In the genomic region with DNA sequence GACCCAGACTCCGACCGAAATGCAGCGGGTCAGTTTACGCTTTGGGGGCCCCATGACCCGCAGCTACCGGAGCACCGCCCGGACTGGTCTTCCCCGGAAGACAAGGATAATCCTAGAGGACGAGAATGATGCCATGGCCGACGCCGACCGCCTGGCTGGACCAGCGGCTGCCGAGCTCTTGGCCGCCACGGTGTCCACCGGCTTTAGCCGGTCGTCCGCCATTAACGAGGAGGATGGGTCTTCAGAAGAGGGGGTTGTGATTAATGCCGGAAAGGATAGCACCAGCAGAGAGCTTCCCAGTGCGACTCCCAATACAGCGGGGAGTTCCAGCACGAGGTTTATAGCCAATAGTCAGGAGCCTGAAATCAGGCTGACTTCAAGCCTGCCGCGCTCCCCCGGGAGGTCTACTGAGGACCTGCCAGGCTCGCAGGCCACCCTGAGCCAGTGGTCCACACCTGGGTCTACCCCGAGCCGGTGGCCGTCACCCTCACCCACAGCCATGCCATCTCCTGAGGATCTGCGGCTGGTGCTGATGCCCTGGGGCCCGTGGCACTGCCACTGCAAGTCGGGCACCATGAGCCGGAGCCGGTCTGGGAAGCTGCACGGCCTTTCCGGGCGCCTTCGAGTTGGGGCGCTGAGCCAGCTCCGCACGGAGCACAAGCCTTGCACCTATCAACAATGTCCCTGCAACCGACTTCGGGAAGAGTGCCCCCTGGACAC, we compare ENCODE assay signal across 1 cellular context.
A peak's percentile ranks its signal among the peaks of the same experiment; 100 is the strongest.
TF ChIP-seq lines count a peak whose summit lies in the region.

No MANE protein-coding gene starts in this region.

TF ChIP-seq in A549, 52 proteins besides CTCF, POLR2A, EP300 and RAD21:
- peak; percentile 38; the same call in 1 of the 2 replicates for TF ChIP-seq PHF8 (IDR thresholded peaks at IDR 0.05; ENCODE audit: borderline replicate concordance, low read depth)
- TF ChIP-seq JUN (IDR thresholded peaks at IDR 0.05), result peak; percentile 26 to 31; a peak in 2 of 5 replicates
- no peak for TF ChIP-seq ZSCAN20 (CRISPR knock-in tag; IDR thresholded peaks at IDR 0.05)
- no peak for TF ChIP-seq MAFK (IDR thresholded peaks at IDR 0.05; ENCODE audit: partially characterized antibody)
- TF ChIP-seq FOSB (CRISPR knock-in tag; IDR thresholded peaks at IDR 0.05), result no peak
- no peak for TF ChIP-seq TP53 (CRISPR knock-in tag; IDR thresholded peaks at IDR 0.05)
- TF ChIP-seq, protein P1, sequence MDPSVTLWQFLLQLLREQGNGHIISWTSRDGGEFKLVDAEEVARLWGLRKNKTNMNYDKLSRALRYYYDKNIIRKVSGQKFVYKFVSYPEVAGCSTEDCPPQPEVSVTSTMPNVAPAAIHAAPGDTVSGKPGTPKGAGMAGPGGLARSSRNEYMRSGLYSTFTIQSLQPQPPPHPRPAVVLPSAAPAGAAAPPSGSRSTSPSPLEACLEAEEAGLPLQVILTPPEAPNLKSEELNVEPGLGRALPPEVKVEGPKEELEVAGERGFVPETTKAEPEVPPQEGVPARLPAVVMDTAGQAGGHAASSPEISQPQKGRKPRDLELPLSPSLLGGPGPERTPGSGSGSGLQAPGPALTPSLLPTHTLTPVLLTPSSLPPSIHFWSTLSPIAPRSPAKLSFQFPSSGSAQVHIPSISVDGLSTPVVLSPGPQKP (IDR thresholded peaks at IDR 0.05; ENCODE audit: low read depth, low read length), result no peak
- TF ChIP-seq EHF (CRISPR knock-in tag; IDR thresholded peaks at IDR 0.05), result no peak
- TF ChIP-seq, protein P2, sequence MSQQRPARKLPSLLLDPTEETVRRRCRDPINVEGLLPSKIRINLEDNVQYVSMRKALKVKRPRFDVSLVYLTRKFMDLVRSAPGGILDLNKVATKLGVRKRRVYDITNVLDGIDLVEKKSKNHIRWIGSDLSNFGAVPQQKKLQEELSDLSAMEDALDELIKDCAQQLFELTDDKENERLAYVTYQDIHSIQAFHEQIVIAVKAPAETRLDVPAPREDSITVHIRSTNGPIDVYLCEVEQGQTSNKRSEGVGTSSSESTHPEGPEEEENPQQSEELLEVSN (IDR thresholded peaks at IDR 0.05; ENCODE audit: borderline replicate concordance, low read depth), result peak; percentile 62; the same call in 1 of the 2 replicates
- no peak for TF ChIP-seq EHMT2 (IDR thresholded peaks at IDR 0.05; ENCODE audit: low read depth)
- no peak for TF ChIP-seq MYC (IDR thresholded peaks at IDR 0.05; ENCODE audit: borderline replicate concordance, low read length)
- TF ChIP-seq, protein P3, sequence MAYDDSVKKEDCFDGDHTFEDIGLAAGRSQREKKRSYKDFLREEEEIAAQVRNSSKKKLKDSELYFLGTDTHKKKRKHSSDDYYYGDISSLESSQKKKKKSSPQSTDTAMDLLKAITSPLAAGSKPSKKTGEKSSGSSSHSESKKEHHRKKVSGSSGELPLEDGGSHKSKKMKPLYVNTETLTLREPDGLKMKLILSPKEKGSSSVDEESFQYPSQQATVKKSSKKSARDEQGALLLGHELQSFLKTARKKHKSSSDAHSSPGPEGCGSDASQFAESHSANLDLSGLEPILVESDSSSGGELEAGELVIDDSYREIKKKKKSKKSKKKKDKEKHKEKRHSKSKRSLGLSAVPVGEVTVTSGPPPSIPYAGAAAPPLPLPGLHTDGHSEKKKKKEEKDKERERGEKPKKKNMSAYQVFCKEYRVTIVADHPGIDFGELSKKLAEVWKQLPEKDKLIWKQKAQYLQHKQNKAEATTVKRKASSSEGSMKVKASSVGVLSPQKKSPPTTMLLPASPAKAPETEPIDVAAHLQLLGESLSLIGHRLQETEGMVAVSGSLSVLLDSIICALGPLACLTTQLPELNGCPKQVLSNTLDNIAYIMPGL (CRISPR knock-in tag; IDR thresholded peaks at IDR 0.05; ENCODE audit: borderline replicate concordance), result no peak
- no peak; the same call in 2 of the 3 replicates for TF ChIP-seq SMC3 (IDR thresholded peaks at IDR 0.05)
- no peak for TF ChIP-seq CEBPB (IDR thresholded peaks at IDR 0.05)
- no peak for TF ChIP-seq TFCP2L1 (CRISPR knock-in tag; IDR thresholded peaks at IDR 0.05)
- TF ChIP-seq FOSL2 (IDR thresholded peaks at IDR 0.05), result no peak
- TF ChIP-seq FOSL2 (CRISPR knock-in tag; IDR thresholded peaks at IDR 0.05), result no peak
- TF ChIP-seq HDAC2 (IDR thresholded peaks at IDR 0.05), result no peak
- TF ChIP-seq, protein P4, sequence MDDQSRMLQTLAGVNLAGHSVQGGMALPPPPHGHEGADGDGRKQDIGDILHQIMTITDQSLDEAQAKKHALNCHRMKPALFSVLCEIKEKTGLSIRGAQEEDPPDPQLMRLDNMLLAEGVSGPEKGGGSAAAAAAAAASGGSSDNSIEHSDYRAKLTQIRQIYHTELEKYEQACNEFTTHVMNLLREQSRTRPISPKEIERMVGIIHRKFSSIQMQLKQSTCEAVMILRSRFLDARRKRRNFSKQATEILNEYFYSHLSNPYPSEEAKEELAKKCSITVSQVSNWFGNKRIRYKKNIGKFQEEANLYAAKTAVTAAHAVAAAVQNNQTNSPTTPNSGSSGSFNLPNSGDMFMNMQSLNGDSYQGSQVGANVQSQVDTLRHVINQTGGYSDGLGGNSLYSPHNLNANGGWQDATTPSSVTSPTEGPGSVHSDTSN (IDR thresholded peaks at IDR 0.05), result no peak; the same call in 1 of the 2 replicates
- TF ChIP-seq MAZ (IDR thresholded peaks at IDR 0.05; ENCODE audit: borderline replicate concordance, low read depth, low read length), result no peak
- TF ChIP-seq BHLHE40 (IDR thresholded peaks at IDR 0.05; ENCODE audit: low read depth, low read length), result no peak
- no peak for TF ChIP-seq RNF2 (IDR thresholded peaks at IDR 0.05; ENCODE audit: borderline replicate concordance, low read depth)
- TF ChIP-seq FOXS1 (CRISPR knock-in tag; IDR thresholded peaks at IDR 0.05), result no peak
- TF ChIP-seq GATA3 (IDR thresholded peaks at IDR 0.05; ENCODE audit: borderline replicate concordance), result no peak
- TF ChIP-seq, protein P5, sequence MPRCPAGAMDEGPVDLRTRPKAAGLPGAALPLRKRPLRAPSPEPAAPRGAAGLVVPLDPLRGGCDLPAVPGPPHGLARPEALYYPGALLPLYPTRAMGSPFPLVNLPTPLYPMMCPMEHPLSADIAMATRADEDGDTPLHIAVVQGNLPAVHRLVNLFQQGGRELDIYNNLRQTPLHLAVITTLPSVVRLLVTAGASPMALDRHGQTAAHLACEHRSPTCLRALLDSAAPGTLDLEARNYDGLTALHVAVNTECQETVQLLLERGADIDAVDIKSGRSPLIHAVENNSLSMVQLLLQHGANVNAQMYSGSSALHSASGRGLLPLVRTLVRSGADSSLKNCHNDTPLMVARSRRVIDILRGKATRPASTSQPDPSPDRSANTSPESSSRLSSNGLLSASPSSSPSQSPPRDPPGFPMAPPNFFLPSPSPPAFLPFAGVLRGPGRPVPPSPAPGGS (IDR thresholded peaks at IDR 0.05), result no peak
- TF ChIP-seq, protein P6, sequence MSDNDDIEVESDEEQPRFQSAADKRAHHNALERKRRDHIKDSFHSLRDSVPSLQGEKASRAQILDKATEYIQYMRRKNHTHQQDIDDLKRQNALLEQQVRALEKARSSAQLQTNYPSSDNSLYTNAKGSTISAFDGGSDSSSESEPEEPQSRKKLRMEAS (IDR thresholded peaks at IDR 0.05), result peak; percentile 80
- TF ChIP-seq ZFP36 (IDR thresholded peaks at IDR 0.05; ENCODE audit: borderline replicate concordance, partially characterized antibody), result no peak
- peak; percentile 88; the same call in 1 of the 2 replicates for TF ChIP-seq POLR2AphosphoS2 (conservative IDR thresholded peaks at IDR 0.05; ENCODE audit: low read length)
- TF ChIP-seq, protein P7, sequence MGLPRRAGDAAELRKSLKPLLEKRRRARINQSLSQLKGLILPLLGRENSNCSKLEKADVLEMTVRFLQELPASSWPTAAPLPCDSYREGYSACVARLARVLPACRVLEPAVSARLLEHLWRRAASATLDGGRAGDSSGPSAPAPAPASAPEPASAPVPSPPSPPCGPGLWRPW (IDR thresholded peaks at IDR 0.05), result no peak
- TF ChIP-seq HOXB13 (CRISPR knock-in tag; IDR thresholded peaks at IDR 0.05; ENCODE audit: low read depth), result no peak
- no peak for TF ChIP-seq KDM5A (IDR thresholded peaks at IDR 0.05)
- TF ChIP-seq KDM1A (IDR thresholded peaks at IDR 0.05; ENCODE audit: low read depth), result no peak
- no peak for TF ChIP-seq JUNB (IDR thresholded peaks at IDR 0.05)
- TF ChIP-seq, protein P8, sequence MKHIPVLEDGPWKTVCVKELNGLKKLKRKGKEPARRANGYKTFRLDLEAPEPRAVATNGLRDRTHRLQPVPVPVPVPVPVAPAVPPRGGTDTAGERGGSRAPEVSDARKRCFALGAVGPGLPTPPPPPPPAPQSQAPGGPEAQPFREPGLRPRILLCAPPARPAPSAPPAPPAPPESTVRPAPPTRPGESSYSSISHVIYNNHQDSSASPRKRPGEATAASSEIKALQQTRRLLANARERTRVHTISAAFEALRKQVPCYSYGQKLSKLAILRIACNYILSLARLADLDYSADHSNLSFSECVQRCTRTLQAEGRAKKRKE (CRISPR knock-in tag; IDR thresholded peaks at IDR 0.05; ENCODE audit: low read depth), result no peak
- TF ChIP-seq HEYL (CRISPR knock-in tag; IDR thresholded peaks at IDR 0.05), result no peak
- TF ChIP-seq RFX5 (IDR thresholded peaks at IDR 0.05), result no peak
- no peak for TF ChIP-seq HOXA7 (CRISPR knock-in tag; IDR thresholded peaks at IDR 0.05)
- TF ChIP-seq HOXB5 (CRISPR knock-in tag; IDR thresholded peaks at IDR 0.05), result peak; percentile 32; the same call in 1 of the 2 replicates
- TF ChIP-seq CHD2 (IDR thresholded peaks at IDR 0.05; ENCODE audit: low read length, partially characterized antibody), result no peak
- TF ChIP-seq, protein P9, sequence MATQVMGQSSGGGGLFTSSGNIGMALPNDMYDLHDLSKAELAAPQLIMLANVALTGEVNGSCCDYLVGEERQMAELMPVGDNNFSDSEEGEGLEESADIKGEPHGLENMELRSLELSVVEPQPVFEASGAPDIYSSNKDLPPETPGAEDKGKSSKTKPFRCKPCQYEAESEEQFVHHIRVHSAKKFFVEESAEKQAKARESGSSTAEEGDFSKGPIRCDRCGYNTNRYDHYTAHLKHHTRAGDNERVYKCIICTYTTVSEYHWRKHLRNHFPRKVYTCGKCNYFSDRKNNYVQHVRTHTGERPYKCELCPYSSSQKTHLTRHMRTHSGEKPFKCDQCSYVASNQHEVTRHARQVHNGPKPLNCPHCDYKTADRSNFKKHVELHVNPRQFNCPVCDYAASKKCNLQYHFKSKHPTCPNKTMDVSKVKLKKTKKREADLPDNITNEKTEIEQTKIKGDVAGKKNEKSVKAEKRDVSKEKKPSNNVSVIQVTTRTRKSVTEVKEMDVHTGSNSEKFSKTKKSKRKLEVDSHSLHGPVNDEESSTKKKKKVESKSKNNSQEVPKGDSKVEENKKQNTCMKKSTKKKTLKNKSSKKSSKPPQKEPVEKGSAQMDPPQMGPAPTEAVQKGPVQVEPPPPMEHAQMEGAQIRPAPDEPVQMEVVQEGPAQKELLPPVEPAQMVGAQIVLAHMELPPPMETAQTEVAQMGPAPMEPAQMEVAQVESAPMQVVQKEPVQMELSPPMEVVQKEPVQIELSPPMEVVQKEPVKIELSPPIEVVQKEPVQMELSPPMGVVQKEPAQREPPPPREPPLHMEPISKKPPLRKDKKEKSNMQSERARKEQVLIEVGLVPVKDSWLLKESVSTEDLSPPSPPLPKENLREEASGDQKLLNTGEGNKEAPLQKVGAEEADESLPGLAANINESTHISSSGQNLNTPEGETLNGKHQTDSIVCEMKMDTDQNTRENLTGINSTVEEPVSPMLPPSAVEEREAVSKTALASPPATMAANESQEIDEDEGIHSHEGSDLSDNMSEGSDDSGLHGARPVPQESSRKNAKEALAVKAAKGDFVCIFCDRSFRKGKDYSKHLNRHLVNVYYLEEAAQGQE (IDR thresholded peaks at IDR 0.05), result no peak
- TF ChIP-seq, protein P10, sequence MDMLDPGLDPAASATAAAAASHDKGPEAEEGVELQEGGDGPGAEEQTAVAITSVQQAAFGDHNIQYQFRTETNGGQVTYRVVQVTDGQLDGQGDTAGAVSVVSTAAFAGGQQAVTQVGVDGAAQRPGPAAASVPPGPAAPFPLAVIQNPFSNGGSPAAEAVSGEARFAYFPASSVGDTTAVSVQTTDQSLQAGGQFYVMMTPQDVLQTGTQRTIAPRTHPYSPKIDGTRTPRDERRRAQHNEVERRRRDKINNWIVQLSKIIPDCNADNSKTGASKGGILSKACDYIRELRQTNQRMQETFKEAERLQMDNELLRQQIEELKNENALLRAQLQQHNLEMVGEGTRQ (IDR thresholded peaks at IDR 0.05), result no peak
- no peak for TF ChIP-seq RCOR1 (IDR thresholded peaks at IDR 0.05; ENCODE audit: low read depth, low read length)
- TF ChIP-seq CBX8 (IDR thresholded peaks at IDR 0.05), result no peak
- no peak for TF ChIP-seq NPAS2 (CRISPR knock-in tag; IDR thresholded peaks at IDR 0.05; ENCODE audit: borderline replicate concordance)
- TF ChIP-seq ESRRA (IDR thresholded peaks at IDR 0.05; ENCODE audit: borderline replicate concordance, low read length), result no peak
TF ChIP-seq in A549: peak in this region for 6.
